Comparison of ENCODE assay signal across 8 cellular contexts in genomic region chr3:146577662-146578061, GRCh38. TPM values are rescaled to one million over a fixed set of nuclear protein-coding genes. Genes with fewer than 3 reads are reported as not detected.
DNase-seq lines count a peak whose midpoint lies in the region; ATAC-seq and TF ChIP-seq lines count a peak whose summit lies in the region.

No MANE protein-coding gene starts in this region.

- peak; percentile 72 for ATAC-seq in HG02981 (IDR thresholded peaks at IDR 0.05; ENCODE audit: unreplicated experiment)
- no peak for ATAC-seq in HG03457 (IDR thresholded peaks at IDR 0.05; ENCODE audit: unreplicated experiment)
- no peak for ATAC-seq in WTC11

- no peak overlapping the region for H3K27ac Mint-ChIP-seq in WTC11

- no peak for TF ChIP-seq CTCF in WTC11 (IDR thresholded peaks at IDR 0.05)

- H3K27me3 Mint-ChIP-seq in WTC11 (ENCODE audit: low read depth) = no peaks in the 10 kb centered on the region

- no peak overlapping the region for H3K4me3 Mint-ChIP-seq in WTC11

- POLR2A ChIA-PET in WTC11 (lab: Charles Lee) = no interaction called here

- H3K4me1 Mint-ChIP-seq in WTC11 = peaks cover 21% of the 10 kb centered on the region

- CTCF ChIA-PET in WTC11 (lab: Charles Lee) = interaction anchor here (0.7 to 2.1 kb wide), 12 partner anchors 9 to 512 kb away, joined by 3 to 41 read pairs (median 4); partner anchors contain the start of gene PLSCR2

- peaks cover 18% of the 10 kb centered on the region for H3K36me3 Mint-ChIP-seq in WTC11

- DNase-seq in AG20443 (ENCODE audit: low spot score) = peak; percentile 21
- DNase-seq in EL = peak; percentile 51
- peak; percentile 78 for DNase-seq in OCI-M1 (lab: John Stamatoyannopoulos, UW)
- peak; percentile 7 for DNase-seq in cerebellum (ENCODE audit: low spot score)
- peak; percentile 36 for DNase-seq in middle frontal gyrus (ENCODE audit: extremely low spot score, low spot score)
- DNase-seq in WTC11 (ENCODE audit: low spot score) = no peak

- peaks cover 19% of the 10 kb centered on the region for H3K9me3 Mint-ChIP-seq in WTC11

TF ChIP-seq in WTC11, 78 proteins besides CTCF, POLR2A, EP300 and RAD21:
- TF ChIP-seq MLX (CRISPR knock-in tag; IDR thresholded peaks at IDR 0.05) = no peak
- no peak for TF ChIP-seq HMGXB4 (CRISPR knock-in tag; IDR thresholded peaks at IDR 0.05)
- no peak for TF ChIP-seq ZNF281 (CRISPR knock-in tag; IDR thresholded peaks at IDR 0.05)
- TF ChIP-seq ATF1 (CRISPR knock-in tag; IDR thresholded peaks at IDR 0.05) = no peak
- no peak for TF ChIP-seq ZNF263 (CRISPR knock-in tag; IDR thresholded peaks at IDR 0.05; ENCODE audit: low read depth)
- TF ChIP-seq JUN (CRISPR knock-in tag; IDR thresholded peaks at IDR 0.05) = no peak
- no peak for TF ChIP-seq CREB1 (CRISPR knock-in tag; IDR thresholded peaks at IDR 0.05)
- no peak for TF ChIP-seq ESRRA (CRISPR knock-in tag; IDR thresholded peaks at IDR 0.05; ENCODE audit: borderline replicate concordance)
- TF ChIP-seq ZNF121 (CRISPR knock-in tag; IDR thresholded peaks at IDR 0.05) = no peak
- TF ChIP-seq MYBL2 (CRISPR knock-in tag; IDR thresholded peaks at IDR 0.05) = no peak
- no peak for TF ChIP-seq ZNF138 (CRISPR knock-in tag; conservative IDR thresholded peaks at IDR 0.05)
- TF ChIP-seq EMX1 (CRISPR knock-in tag; IDR thresholded peaks at IDR 0.05) = no peak
- no peak for TF ChIP-seq NFE2L1 (CRISPR knock-in tag; IDR thresholded peaks at IDR 0.05)
- TF ChIP-seq ELF4 (CRISPR knock-in tag; IDR thresholded peaks at IDR 0.05; ENCODE audit: low read depth) = no peak
- no peak for TF ChIP-seq ZNF512 (CRISPR knock-in tag; IDR thresholded peaks at IDR 0.05; ENCODE audit: borderline replicate concordance)
- TF ChIP-seq RORB (CRISPR knock-in tag; IDR thresholded peaks at IDR 0.05) = no peak

RNA-seq across cellular contexts. Expression of gene PLSCR5, which starts 27.5 kb away (rescaled TPM):
- total RNA-seq in cerebellum = not detected
- total RNA-seq in WTC11 (2021) = not detected in 3 replicates

RNA-seq across cellular contexts. Expression of gene PLSCR1, which starts 33.3 kb away (rescaled TPM):
- total RNA-seq in cerebellum (18.5 TPM), WTC11 (2021) (44.4 to 58.1 TPM (median 48.1 TPM) in 3 replicates)
